9 cellular contexts compared by ENCODE assay signal in the genomic region with DNA sequence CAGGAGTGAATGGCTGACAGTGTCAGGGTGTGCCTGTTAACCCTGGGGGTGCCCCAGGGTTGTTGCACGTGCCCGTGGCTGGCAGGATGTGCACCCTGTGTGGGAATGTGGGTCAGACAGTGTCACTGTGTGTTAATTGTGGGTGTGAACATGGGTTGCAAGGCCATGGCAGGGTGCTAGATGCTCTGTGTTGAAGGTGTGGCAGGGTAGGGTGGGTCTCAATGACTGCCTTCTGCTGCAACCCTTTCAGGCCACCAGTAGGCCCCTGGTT. TPM values are rescaled to one million over a fixed set of nuclear protein-coding genes. Genes with fewer than 3 reads are reported as not detected.
DNase-seq lines count a peak whose midpoint lies in the region; ATAC-seq and TF ChIP-seq lines count a peak whose summit lies in the region.
"Had no signal": no experiment of that assay in that cellular context is flagged by ENCODE, and none has a peak within 500 bp of the region (broad histone marks: within the 10 kb centered on the region; RNA-seq: fewer than 3 reads in every experiment).

No MANE protein-coding gene starts in this region.

- no peaks in the 10 kb centered on the region for H3K9me2 ChIP-seq in HCT116 (ENCODE audit: insufficient read depth)

- CTCF ChIA-PET in HCT116 (lab: Charles Lee) = no interaction called here

- no peaks in the 10 kb centered on the region for H3K9me3 Mint-ChIP-seq in activated T-helper 2 cell treated with anti-CD3 and anti-CD28 coated beads, Interferon-gamma antibody, Interleukin-2, Interleukin-4, amounts not matched to agents 10 μg/mL and 5 μg/mL and 100 μg/mL, durations not matched to agents 14 hours and 24 hours and 36 hours

- RAD21 ChIA-PET in HCT116 (lab: Charles Lee; ENCODE audit: low non-redundant PET in 1 of 2, low total read pairs in 2 of 2, uncharacterized antibody in 2 of 2, unreplicated experiment in 2 of 2) = no interaction called here

- DNase-seq in 8988T = peak; percentile 24
- DNase-seq in HCT116 (ENCODE audit: low read depth, low spot score) = no peak
- no peak for DNase-seq in activated T-helper 2 cell treated with anti-CD3 and anti-CD28 coated beads, Interferon-gamma antibody, Interleukin-2, Interleukin-4, amounts not matched to agents 10 μg/mL and 5 μg/mL and 100 μg/mL, durations not matched to agents 14 hours and 24 hours and 36 hours (ENCODE audit: low spot score)
- DNase-seq in left colon = peak in 1 of 2 donors; percentile 34
- DNase-seq in A172 (ENCODE audit: low spot score) = no peak
- DNase-seq in GM20000 (ENCODE audit: low spot score) = no peak
- no peak for DNase-seq in glomerular visceral epithelial cell (ENCODE audit: extremely low spot score)
- DNase-seq: amniotic stem cell had no signal

- intact Hi-C loops in HCT116 (cut with micrococcal nuclease) (loop anchor here (1.0 kb wide), 1 partner anchor 16 kb away; no protein-coding TSS in a partner anchor), left colon (cut with DNase I, micrococcal nuclease) (no loop called here)
- intact Hi-C loops in activated T-helper 2 cell treated with anti-CD3 and anti-CD28 coated beads, Interferon-gamma antibody, Interleukin-2, Interleukin-4, amounts not matched to agents 10 μg/mL and 5 μg/mL and 100 μg/mL, durations not matched to agents 14 hours and 24 hours and 36 hours (cut with micrococcal nuclease) = loop anchor here (1.0 to 2.0 kb wide), 2 partner anchors 16 to 105 kb away; no protein-coding TSS in a partner anchor

- POLR2A ChIA-PET in HCT116 (lab: Charles Lee) = no interaction called here

- no peak overlapping the region for H3K4me3 ChIP-seq in HCT116 (replicated peaks in 1 of 2; ENCODE audit: low read depth in 1 of 2, low read length in 2 of 2)

- no peak for TF ChIP-seq POLR2A in HCT116 (IDR thresholded peaks at IDR 0.05; ENCODE audit: borderline replicate concordance, extremely low read depth, insufficient read depth, insufficient read length)

- H3K27me3 Mint-ChIP-seq in activated T-helper 2 cell treated with anti-CD3 and anti-CD28 coated beads, Interferon-gamma antibody, Interleukin-2, Interleukin-4, amounts not matched to agents 10 μg/mL and 5 μg/mL and 100 μg/mL, durations not matched to agents 14 hours and 24 hours and 36 hours (ENCODE audit: low read depth) = no peaks in the 10 kb centered on the region

- peak overlapping the region; percentile 41; the same call in 1 of the 2 replicates for H3K27ac ChIP-seq in HCT116 (ENCODE audit: low read depth, low read length)

- TF ChIP-seq CTCF in HCT116 (IDR thresholded peaks at IDR 0.05 in 2 of 3, conservative IDR thresholded peaks at IDR 0.05 in 1 of 3; ENCODE audit: borderline replicate concordance in 1 of 3, insufficient read depth in 1 of 3, low read depth in 2 of 3, low read length in 2 of 3) = no peak
- no peak for TF ChIP-seq CTCF in GM20000 (IDR thresholded peaks at IDR 0.05; ENCODE audit: extremely low read depth, missing control alignments)

- no peaks in the 10 kb centered on the region for H4K20me1 ChIP-seq in HCT116 (ENCODE audit: insufficient read depth)

- no peaks in the 10 kb centered on the region for H3K79me2 ChIP-seq in HCT116 (ENCODE audit: insufficient read depth, low read length)

- TF ChIP-seq RAD21 in HCT116 (IDR thresholded peaks at IDR 0.05; ENCODE audit: low read depth) = no peak

- H2AFZ ChIP-seq in HCT116 (ENCODE audit: low read depth, low read length, poor library complexity, severe bottlenecking) = no peak overlapping the region

- peak overlapping the region; percentile 73 for H3K27ac Mint-ChIP-seq in activated T-helper 2 cell treated with anti-CD3 and anti-CD28 coated beads, Interferon-gamma antibody, Interleukin-2, Interleukin-4, amounts not matched to agents 10 μg/mL and 5 μg/mL and 100 μg/mL, durations not matched to agents 14 hours and 24 hours and 36 hours

- no peaks in the 10 kb centered on the region for H3K36me3 Mint-ChIP-seq in activated T-helper 2 cell treated with anti-CD3 and anti-CD28 coated beads, Interferon-gamma antibody, Interleukin-2, Interleukin-4, amounts not matched to agents 10 μg/mL and 5 μg/mL and 100 μg/mL, durations not matched to agents 14 hours and 24 hours and 36 hours (ENCODE audit: low read depth)

- H3K4me2 ChIP-seq in HCT116 (ENCODE audit: low read length) = peak overlapping the region; percentile 73

- H3K36me3 ChIP-seq in HCT116 (ENCODE audit: control insufficient read depth in 1 of 2, insufficient read depth in 2 of 2, low read length in 2 of 2) = peaks cover 0 to 11% of the 10 kb centered on the region in 2 experiments; a peak in 1 of 4 replicates

- H3K4me1 ChIP-seq in HCT116 (ENCODE audit: control insufficient read depth in 1 of 2, insufficient read depth in 2 of 2, low read length in 2 of 2) = peaks cover 17 to 57% of the 10 kb centered on the region in 2 experiments

- BruUV-seq in HCT116 (replicated peaks; lab: Mats Ljungman, UMichigan) = no TSS peak

- H3K9ac ChIP-seq in HCT116 (ENCODE audit: low read length) = peak overlapping the region; percentile 56

- peaks cover 23% of the 10 kb centered on the region for H3K4me1 Mint-ChIP-seq in activated T-helper 2 cell treated with anti-CD3 and anti-CD28 coated beads, Interferon-gamma antibody, Interleukin-2, Interleukin-4, amounts not matched to agents 10 μg/mL and 5 μg/mL and 100 μg/mL, durations not matched to agents 14 hours and 24 hours and 36 hours (ENCODE audit: low read depth)

- no peak overlapping the region for H3K4me3 Mint-ChIP-seq in activated T-helper 2 cell treated with anti-CD3 and anti-CD28 coated beads, Interferon-gamma antibody, Interleukin-2, Interleukin-4, amounts not matched to agents 10 μg/mL and 5 μg/mL and 100 μg/mL, durations not matched to agents 14 hours and 24 hours and 36 hours (ENCODE audit: low read depth)

- no peaks in the 10 kb centered on the region for H3K9me3 ChIP-seq in HCT116 (ENCODE audit: control insufficient read depth in 1 of 2, insufficient read depth in 1 of 2, low read depth in 1 of 2, low read length in 2 of 2)

- no peaks in the 10 kb centered on the region for H3K27me3 ChIP-seq in HCT116 (ENCODE audit: insufficient read depth, low read length)

- ATAC-seq in HCT116 (peak; percentile 47), left colon (peak; percentile 76), HG02610 (IDR thresholded peaks at IDR 0.05; ENCODE audit: unreplicated experiment) (no peak)

TF ChIP-seq in HCT116, 20 proteins besides CTCF, POLR2A, EP300 and RAD21:
- no peak for TF ChIP-seq SRF (IDR thresholded peaks at IDR 0.05; ENCODE audit: low read depth)
- TF ChIP-seq ZFX (IDR thresholded peaks at IDR 0.05) = no peak
- TF ChIP-seq EZH2phosphoT487 (IDR thresholded peaks at IDR 0.05; ENCODE audit: borderline replicate concordance) = no peak
- TF ChIP-seq SIN3A (IDR thresholded peaks at IDR 0.05; ENCODE audit: low read depth) = no peak
- TF ChIP-seq POLR2AphosphoS5 (IDR thresholded peaks at IDR 0.05; ENCODE audit: low read depth, low read length) = no peak
- no peak for TF ChIP-seq FOSL1 (IDR thresholded peaks at IDR 0.05; ENCODE audit: low read depth)
- TF ChIP-seq EGR1 (IDR thresholded peaks at IDR 0.05; ENCODE audit: low read depth) = no peak
- TF ChIP-seq SP1 (IDR thresholded peaks at IDR 0.05; ENCODE audit: low read depth) = no peak

RNA-seq across cellular contexts. Expression of a gene that starts 8.3 kb away (rescaled TPM):
- total RNA-seq in HCT116 (2021; ENCODE audit: unreplicated experiment) (38.7 TPM), left colon (10 to 100 TPM; 10.3 to 10.6 TPM)
- polyA plus RNA-seq in HCT116 (2012) = 39.8 and 41.0 TPM in 2 replicates
- total RNA-seq in activated T-helper 2 cell treated with anti-CD3 and anti-CD28 coated beads, Interferon-gamma antibody, Interleukin-2, Interleukin-4, amounts not matched to agents 10 μg/mL and 5 μg/mL and 100 μg/mL, durations not matched to agents 14 hours and 24 hours and 36 hours = 1.5 and 1.6 TPM in 2 replicates
- total RNA-seq in A172 (2014; rRNA removed; shearing (Covaris generic)) = 15.6 and 15.7 TPM in 2 replicates

RNA-seq across cellular contexts. Expression of a gene that starts 11.1 kb away (rescaled TPM):
- total RNA-seq in HCT116 (2021; ENCODE audit: unreplicated experiment) = 0.32 TPM
- polyA plus RNA-seq in HCT116 (2012) = not detected in 2 replicates
- total RNA-seq in activated T-helper 2 cell treated with anti-CD3 and anti-CD28 coated beads, Interferon-gamma antibody, Interleukin-2, Interleukin-4, amounts not matched to agents 10 μg/mL and 5 μg/mL and 100 μg/mL, durations not matched to agents 14 hours and 24 hours and 36 hours = not detected in 2 replicates
- 10 to 100 TPM in 1 of 2 donors, 1 to 10 TPM in 1; 4.5 to 13.7 TPM for total RNA-seq in left colon
- total RNA-seq in A172 (2014; rRNA removed; shearing (Covaris generic)) = not detected in 2 replicates

RNA-seq across cellular contexts. Expression of a gene that starts 16.9 kb away (rescaled TPM):
- total RNA-seq in HCT116 (2021; ENCODE audit: unreplicated experiment) (42.1 TPM), left colon (10 to 100 TPM; 42.5 to 46.3 TPM)
- polyA plus RNA-seq in HCT116 (2012) = 32.8 and 37.7 TPM in 2 replicates
- total RNA-seq in activated T-helper 2 cell treated with anti-CD3 and anti-CD28 coated beads, Interferon-gamma antibody, Interleukin-2, Interleukin-4, amounts not matched to agents 10 μg/mL and 5 μg/mL and 100 μg/mL, durations not matched to agents 14 hours and 24 hours and 36 hours = 45.1 and 46.0 TPM in 2 replicates
- 95.8 and 104 TPM in 2 replicates for total RNA-seq in A172 (2014; rRNA removed; shearing (Covaris generic))

RNA-seq across cellular contexts. Expression of a gene that starts 19.5 kb away (rescaled TPM):
- total RNA-seq in HCT116 (2021; ENCODE audit: unreplicated experiment) (6.7 TPM), left colon (10 to 100 TPM; 13.1 to 17.1 TPM)
- polyA plus RNA-seq in HCT116 (2012) = 4.6 and 6.1 TPM in 2 replicates
- total RNA-seq in activated T-helper 2 cell treated with anti-CD3 and anti-CD28 coated beads, Interferon-gamma antibody, Interleukin-2, Interleukin-4, amounts not matched to agents 10 μg/mL and 5 μg/mL and 100 μg/mL, durations not matched to agents 14 hours and 24 hours and 36 hours = 10.5 and 11.0 TPM in 2 replicates
- 47.0 and 54.1 TPM in 2 replicates for total RNA-seq in A172 (2014; rRNA removed; shearing (Covaris generic))

RNA-seq across cellular contexts. Expression of a gene that starts 36.3 kb away (rescaled TPM):
- total RNA-seq in HCT116 (2021; ENCODE audit: unreplicated experiment) (5.9 TPM), left colon (under 1 TPM; 0.14 to 0.18 TPM)
- 5.0 and 5.4 TPM in 2 replicates for polyA plus RNA-seq in HCT116 (2012)
- total RNA-seq in activated T-helper 2 cell treated with anti-CD3 and anti-CD28 coated beads, Interferon-gamma antibody, Interleukin-2, Interleukin-4, amounts not matched to agents 10 μg/mL and 5 μg/mL and 100 μg/mL, durations not matched to agents 14 hours and 24 hours and 36 hours = not detected in 2 replicates
- total RNA-seq in A172 (2014; rRNA removed; shearing (Covaris generic)) = 0.05 TPM in 1 of 2 replicates, not detected in the other

Comparison
In these comparisons a context has a peak if more than half of its experiments do, and no peak if none do; other contexts are left out.
1. intact Hi-C loops: an anchor here in HCT116 (1.0 kb wide) and activated T-helper 2 cell treated with anti-CD3 and anti-CD28 coated beads, Interferon-gamma antibody, Interleukin-2, Interleukin-4, amounts not matched to agents 10 μg/mL and 5 μg/mL and 100 μg/mL, durations not matched to agents 14 hours and 24 hours and 36 hours (1.0 to 2.0 kb wide); none called in left colon.